Comparison of ENCODE assay signal across 8 cellular contexts in genomic region chr9:86947146-86948081, GRCh38. TPM values are rescaled to one million over a fixed set of nuclear protein-coding genes. Genes with fewer than 3 reads are reported as not detected.
DNase-seq lines count a peak whose midpoint lies in the region; ATAC-seq and TF ChIP-seq lines count a peak whose summit lies in the region.

Gene GAS1, minus strand, starts transcription at chr9:86947506. Its CDS starts 727 bp downstream, at chr9:86946779.

- H3K4me3 ChIP-seq in CD8-positive, alpha-beta T cell (ENCODE audit: low read depth, low read length): peak within 1 kb of the TSS; percentile 63
- H3K4me3 ChIP-seq in suprapubic skin: peak within 1 kb of the TSS; percentile 95

- H3K27ac ChIP-seq in CD8-positive, alpha-beta T cell (ENCODE audit: low read depth, low read length): peak within 1 kb of the TSS; percentile 11
- H3K27ac ChIP-seq in suprapubic skin: peak within 1 kb of the TSS; percentile 96

- no peaks in the 10 kb centered on the region for H3K9me3 Mint-ChIP-seq in CD8-positive, alpha-beta T cell
- H3K9me3 Mint-ChIP-seq in activated naive CD8-positive, alpha-beta T cell treated with anti-CD3 and anti-CD28 coated beads, Interleukin-2, amount 10 ng/mL, durations not matched to agents 7 days and 5 days: peaks cover 4% of the 10 kb centered on the region

- H3K27ac Mint-ChIP-seq in CD8-positive, alpha-beta T cell: no peak within 1 kb of the TSS
- H3K27ac Mint-ChIP-seq in activated naive CD8-positive, alpha-beta T cell treated with anti-CD3 and anti-CD28 coated beads, Interleukin-2, amount 10 ng/mL, durations not matched to agents 7 days and 5 days: no peak within 1 kb of the TSS

- peaks cover 8% of the 10 kb centered on the region for H3K27me3 ChIP-seq in CD8-positive, alpha-beta T cell (ENCODE audit: insufficient read depth, low read length)
- no peaks in the 10 kb centered on the region for H3K27me3 ChIP-seq in suprapubic skin

- H3K4me1 ChIP-seq in CD8-positive, alpha-beta T cell (ENCODE audit: insufficient read depth, low read length): peaks cover 5% of the 10 kb centered on the region
- peaks cover 38% of the 10 kb centered on the region for H3K4me1 ChIP-seq in suprapubic skin

- H3K36me3 ChIP-seq in CD8-positive, alpha-beta T cell (ENCODE audit: insufficient read depth, low read length): no peaks in the 10 kb centered on the region
- H3K36me3 ChIP-seq in suprapubic skin: no peaks in the 10 kb centered on the region

- ATAC-seq in CD8-positive, alpha-beta T cell: peak; percentile 65
- ATAC-seq in GM21367 (IDR thresholded peaks at IDR 0.05; ENCODE audit: unreplicated experiment) (peak; percentile 47), SK-N-SH treated with all-trans-retinoic acid at 6 μM for 48 hours (peak; percentile 92), omental fat pad (ENCODE audit: low FRiP score) (peak; percentile 78)
- peak; percentile 75 for ATAC-seq in activated naive CD8-positive, alpha-beta T cell treated with anti-CD3 and anti-CD28 coated beads, Interleukin-2, amount 10 ng/mL, durations not matched to agents 7 days and 5 days (ENCODE audit: low read depth)

- H3K36me3 Mint-ChIP-seq in CD8-positive, alpha-beta T cell: peaks cover 2% of the 10 kb centered on the region
- no peaks in the 10 kb centered on the region for H3K36me3 Mint-ChIP-seq in activated naive CD8-positive, alpha-beta T cell treated with anti-CD3 and anti-CD28 coated beads, Interleukin-2, amount 10 ng/mL, durations not matched to agents 7 days and 5 days

- H3K27me3 Mint-ChIP-seq in CD8-positive, alpha-beta T cell (ENCODE audit: low read depth): peaks cover 27% of the 10 kb centered on the region
- H3K27me3 Mint-ChIP-seq in activated naive CD8-positive, alpha-beta T cell treated with anti-CD3 and anti-CD28 coated beads, Interleukin-2, amount 10 ng/mL, durations not matched to agents 7 days and 5 days: peaks cover 36% of the 10 kb centered on the region

- peak in 1 of 2 donors; percentile 48 for TF ChIP-seq POLR2A in suprapubic skin (IDR thresholded peaks at IDR 0.05)

- H3K4me1 Mint-ChIP-seq in CD8-positive, alpha-beta T cell (ENCODE audit: low read depth): peaks cover 18% of the 10 kb centered on the region
- peaks cover 8% of the 10 kb centered on the region for H3K4me1 Mint-ChIP-seq in activated naive CD8-positive, alpha-beta T cell treated with anti-CD3 and anti-CD28 coated beads, Interleukin-2, amount 10 ng/mL, durations not matched to agents 7 days and 5 days

- TF ChIP-seq EP300 in suprapubic skin (IDR thresholded peaks at IDR 0.05): no peak

- peak within 1 kb of the TSS; percentile 88 for H3K4me3 Mint-ChIP-seq in CD8-positive, alpha-beta T cell
- peak within 1 kb of the TSS; percentile 76 for H3K4me3 Mint-ChIP-seq in activated naive CD8-positive, alpha-beta T cell treated with anti-CD3 and anti-CD28 coated beads, Interleukin-2, amount 10 ng/mL, durations not matched to agents 7 days and 5 days

- DNase-seq in CD8-positive, alpha-beta T cell: peak; percentile 28 to 75 (median 62)
- DNase-seq in HuH-7 (ENCODE audit: low spot score) (peak; percentile 64), head of caudate nucleus (peak; percentile 78 to 97 (median 91)), omental fat pad (ENCODE audit: low spot score) (peak; percentile 65), suprapubic skin (ENCODE audit: low spot score in 2 of 2) (peak; percentile 92 to 93)
- peak; percentile 57 for DNase-seq in activated naive CD8-positive, alpha-beta T cell treated with anti-CD3 and anti-CD28 coated beads, Interleukin-2, amount 10 ng/mL, durations not matched to agents 7 days and 5 days

- 2% methylated on average over 54 of the region's 89 CpGs for WGBS in suprapubic skin

- intact Hi-C loops in CD8-positive, alpha-beta T cell (cut with DNase I, micrococcal nuclease): loop anchor here (2.0 to 10.0 kb wide), 4 partner anchors 593 to 1143 kb away; partner anchors contain the start of genes ISCA1 (in 2 of the 2) and TUT7 (in 2 of the 2)
- intact Hi-C loops in head of caudate nucleus (cut with DNase I): loop anchor here (5.0 to 10.0 kb wide), 4 partner anchors 157 to 593 kb away; partner anchors contain the start of gene TUT7

- POLR2A ChIA-PET in CD8-positive, alpha-beta T cell (lab: Charles Lee): interaction anchor here (0.6 kb wide), 1 partner anchor 154 kb away, joined by 3 read pairs; no protein-coding TSS in a partner anchor
- POLR2A ChIA-PET in activated naive CD8-positive, alpha-beta T cell treated with anti-CD3 and anti-CD28 coated beads, Interleukin-2, amount 10 ng/mL, durations not matched to agents 7 days and 5 days (lab: Charles Lee): no interaction called here

- no peaks in the 10 kb centered on the region for H3K9me3 ChIP-seq in CD8-positive, alpha-beta T cell (ENCODE audit: low read length)
- H3K9me3 ChIP-seq in suprapubic skin: no peaks in the 10 kb centered on the region

- CTCF ChIA-PET in CD8-positive, alpha-beta T cell (lab: Charles Lee): interaction anchor here (0.6 to 1.7 kb wide), 6 partner anchors 12 to 533 kb away, joined by 3 to 6 read pairs (median 4); no protein-coding TSS in a partner anchor

- TF ChIP-seq CTCF in CD8-positive, alpha-beta T cell (IDR thresholded peaks at IDR 0.05): no peak
- TF ChIP-seq CTCF in omental fat pad (IDR thresholded peaks at IDR 0.05): no peak
- no peak for TF ChIP-seq CTCF in suprapubic skin (IDR thresholded peaks at IDR 0.05)

TF ChIP-seq in SK-N-SH treated with all-trans-retinoic acid at 6 μM for 48 hours, 23 proteins besides CTCF, POLR2A, EP300 and RAD21:
- TF ChIP-seq TSHZ2 (CRISPR knock-in tag; IDR thresholded peaks at IDR 0.05) (no peak), CSRNP3 (CRISPR knock-in tag; IDR thresholded peaks at IDR 0.05) (no peak), ZNF565 (CRISPR knock-in tag; conservative IDR thresholded peaks at IDR 0.05; ENCODE audit: low read depth) (no peak), ZFP3 (CRISPR knock-in tag; IDR thresholded peaks at IDR 0.05) (no peak), ZNF70 (CRISPR knock-in tag; IDR thresholded peaks at IDR 0.05) (no peak), ISL1 (CRISPR knock-in tag; IDR thresholded peaks at IDR 0.05) (no peak), ESRRG (CRISPR knock-in tag; IDR thresholded peaks at IDR 0.05) (no peak), TOX (CRISPR knock-in tag; IDR thresholded peaks at IDR 0.05; ENCODE audit: borderline replicate concordance) (no peak), ZNF8 (CRISPR knock-in tag; IDR thresholded peaks at IDR 0.05) (no peak), RARB (CRISPR knock-in tag; IDR thresholded peaks at IDR 0.05) (no peak), ARNTL (CRISPR knock-in tag; IDR thresholded peaks at IDR 0.05; ENCODE audit: borderline replicate concordance, low read depth) (no peak), POU6F1 (CRISPR knock-in tag; IDR thresholded peaks at IDR 0.05; ENCODE audit: borderline replicate concordance, low read depth) (no peak)
TF ChIP-seq in SK-N-SH treated with all-trans-retinoic acid at 6 μM for 48 hours: peak in this region for 0.

RNA-seq across cellular contexts. Expression of gene GAS1, which starts in this region (rescaled TPM):
- total RNA-seq in CD8-positive, alpha-beta T cell: under 1 TPM; 0.58 to 0.84 TPM
- total RNA-seq in activated naive CD8-positive, alpha-beta T cell treated with anti-CD3 and anti-CD28 coated beads, Interleukin-2, amount 10 ng/mL, durations not matched to agents 7 days and 5 days: under 1 TPM; 0.61 to 0.68 TPM
- total RNA-seq in omental fat pad (100 to 1,000 TPM in 2 of 4 donors, 10 to 100 TPM in 2; 27.0 to 328 (median 97.9) TPM), suprapubic skin (10 to 100 TPM; 22.8 to 50.6 (median 40.1) TPM)

Comparison
In these comparisons a context has a peak if more than half of its experiments do, and no peak if none do; other contexts are left out.
1. Peak in every context shown above with its lines: DNase-seq, ATAC-seq, H3K4me3 ChIP-seq and H3K27ac ChIP-seq.
2. RNA of gene GAS1 (total RNA-seq): 27.0 to 328 TPM in omental fat pad and 22.8 to 50.6 TPM in suprapubic skin; 0.58 to 0.84 TPM in CD8-positive, alpha-beta T cell and 0.61 to 0.68 TPM in activated naive CD8-positive, alpha-beta T cell treated with anti-CD3 and anti-CD28 coated beads, Interleukin-2, amount 10 ng/mL, durations not matched to agents 7 days and 5 days; every median in the first group is over 10 times any median in the second.
3. Peak in DNase-seq, ATAC-seq, H3K4me3 ChIP-seq and H3K27ac ChIP-seq in CD8-positive, alpha-beta T cell; RNA of the gene not detected or under 1 TPM.
4. Peak in DNase-seq and ATAC-seq in activated naive CD8-positive, alpha-beta T cell treated with anti-CD3 and anti-CD28 coated beads, Interleukin-2, amount 10 ng/mL, durations not matched to agents 7 days and 5 days; RNA of the gene not detected or under 1 TPM.